In genomic region chr11:62727833-62728721, GRCh38 we compare ENCODE assay signal across 8 cellular contexts. TPM values are rescaled to one million over a fixed set of nuclear protein-coding genes. Genes with fewer than 3 reads are reported as not detected.
DNase-seq lines count a peak whose midpoint lies in the region; ATAC-seq and TF ChIP-seq lines count a peak whose summit lies in the region.

Gene TTC9C, plus strand, starts transcription at chr11:62728486. Its CDS starts 363 bp downstream, at chr11:62728849.

- H3K4me3 Mint-ChIP-seq in endothelial cell (ENCODE audit: unreplicated experiment) (peak within 1 kb of the TSS; percentile 99), mesothelial cell of epicardium (peak within 1 kb of the TSS; percentile 95)

- WGBS in HUES64 = under 1% methylated on average over 40 of the region's 40 CpGs

- H3K27me3 ChIP-seq in HUES64 (ENCODE audit: insufficient read depth, low read length) (no peaks in the 10 kb centered on the region), OCI-LY1 (ENCODE audit: insufficient read depth, low read length) (no peaks in the 10 kb centered on the region)

- H2AFZ ChIP-seq in OCI-LY1 (ENCODE audit: low read length) = no peak within 1 kb of the TSS

- peak within 1 kb of the TSS; percentile 99 for H3K27ac ChIP-seq in HUES64 (ENCODE audit: low read depth, low read length)
- peak within 1 kb of the TSS; percentile 95 for H3K27ac ChIP-seq in OCI-LY1 (ENCODE audit: low read depth, low read length, poor library complexity, severe bottlenecking)

- no peaks in the 10 kb centered on the region; the same call in 1 of the 2 replicates for H4K20me1 ChIP-seq in OCI-LY1 (ENCODE audit: insufficient read depth, low read length)

- H3K36me3 Mint-ChIP-seq in endothelial cell (ENCODE audit: low read depth, unreplicated experiment) = peaks cover 24% of the 10 kb centered on the region
- H3K36me3 Mint-ChIP-seq in mesothelial cell of epicardium = peaks cover 7% of the 10 kb centered on the region

- peaks cover 31% of the 10 kb centered on the region for H3K4me1 Mint-ChIP-seq in endothelial cell (ENCODE audit: unreplicated experiment)
- peaks cover 46% of the 10 kb centered on the region for H3K4me1 Mint-ChIP-seq in mesothelial cell of epicardium

- H3K27ac Mint-ChIP-seq in endothelial cell (ENCODE audit: unreplicated experiment) = peak within 1 kb of the TSS; percentile 96
- peak within 1 kb of the TSS; percentile 100 for H3K27ac Mint-ChIP-seq in mesothelial cell of epicardium

- H3K79me2 ChIP-seq in OCI-LY1 (ENCODE audit: insufficient read depth, low read length) = peaks cover 51% of the 10 kb centered on the region

- H3K4me3 ChIP-seq in HUES64 (ENCODE audit: low read length) (peak within 1 kb of the TSS; percentile 99), OCI-LY1 (ENCODE audit: low read depth, low read length, poor library complexity, severe bottlenecking) (peak within 1 kb of the TSS; percentile 99)

- peak; percentile 52 for ATAC-seq in GM21447 (IDR thresholded peaks at IDR 0.05; ENCODE audit: unreplicated experiment)

- H3K36me3 ChIP-seq in HUES64 (ENCODE audit: insufficient read depth, low read length) = peaks cover 32% of the 10 kb centered on the region
- H3K36me3 ChIP-seq in OCI-LY1 (ENCODE audit: insufficient read depth, low read length) = peaks cover 45% of the 10 kb centered on the region

- H3K9me3 ChIP-seq in HUES64 (ENCODE audit: insufficient read depth, low read depth, low read length) (no peaks in the 10 kb centered on the region), OCI-LY1 (ENCODE audit: low read length) (no peaks in the 10 kb centered on the region)

- H3K4me1 ChIP-seq in HUES64 (ENCODE audit: insufficient read depth, low read length) (peaks cover 15% of the 10 kb centered on the region), OCI-LY1 (ENCODE audit: insufficient read depth, low read length, severe bottlenecking) (peaks cover 26% of the 10 kb centered on the region)

- no peak for TF ChIP-seq CTCF in OCI-LY1 (IDR thresholded peaks at IDR 0.05; ENCODE audit: low read length)
- TF ChIP-seq CTCF in endothelial cell (IDR thresholded peaks at IDR 0.05; ENCODE audit: unreplicated experiment) = no peak
- TF ChIP-seq CTCF in mesothelial cell of epicardium (IDR thresholded peaks at IDR 0.05; ENCODE audit: unreplicated experiment) = no peak

- in situ Hi-C loops in Caki2 (cut with HindIII; ENCODE audit: low pct_unique_long_range_greater_than_20kb, low sequenced_read_pairs) = no loop called here

- H3K27me3 Mint-ChIP-seq in endothelial cell (ENCODE audit: unreplicated experiment) (peaks cover 21% of the 10 kb centered on the region), mesothelial cell of epicardium (ENCODE audit: low read depth) (no peaks in the 10 kb centered on the region)

- H3K9me2 ChIP-seq in OCI-LY1 (ENCODE audit: low read depth, low read length) = no peaks in the 10 kb centered on the region

- peak within 1 kb of the TSS; percentile 75 for H3K4me2 ChIP-seq in OCI-LY1 (ENCODE audit: low read length)

- H3K9ac ChIP-seq in HUES64 (ENCODE audit: low read depth, low read length) = peak within 1 kb of the TSS; percentile 93
- peak within 1 kb of the TSS; percentile 82 for H3K9ac ChIP-seq in OCI-LY1 (ENCODE audit: low read length)

- no peaks in the 10 kb centered on the region for H3F3A ChIP-seq in OCI-LY1 (ENCODE audit: insufficient read depth, low read length)

- DNase-seq in Caki2 (ENCODE audit: low read depth) (peak; percentile 98), endothelial cell (ENCODE audit: low spot score) (peak; percentile 78), mesothelial cell of epicardium (ENCODE audit: low spot score in 2 of 2, unreplicated experiment in 2 of 2) (peak; percentile 76 to 80)
- peak; percentile 80 for DNase-seq in activated CD8-positive, alpha-beta memory T cell treated with anti-CD3 and anti-CD28 coated beads, Interleukin-2, amount 50 U/mL, for 4 hours
- peak; percentile 76 to 77 for DNase-seq in stimulated activated CD8-positive, alpha-beta memory T cell treated with anti-CD3 and anti-CD28 coated beads, Interleukin-15, amount 100 ng/mL, for 48 hours (ENCODE audit: low read depth in 2 of 2)

- H3K9me3 Mint-ChIP-seq in endothelial cell (ENCODE audit: unreplicated experiment) (no peaks in the 10 kb centered on the region), mesothelial cell of epicardium (no peaks in the 10 kb centered on the region)

RNA-seq across cellular contexts. Expression of gene TTC9C, which starts in this region (rescaled TPM):
- total RNA-seq in Caki2 (2014; rRNA removed; shearing (Covaris generic); ENCODE audit: low replicate concordance) = 30.9 and 37.2 TPM in 2 replicates
- polyA plus RNA-seq in HUES64 (2013, experiment 1 of 2) = 29.0 TPM
- 32.7 TPM for polyA plus RNA-seq in HUES64 (2013, experiment 2 of 2)
- total RNA-seq in endothelial cell (ENCODE audit: unreplicated experiment) (38.1 TPM), mesothelial cell of epicardium (39.8 to 46.0 TPM (median 41.7 TPM) in 3 replicates)

Comparison
In these comparisons a context has a peak if more than half of its experiments do, and no peak if none do; other contexts are left out.
1. Peak in every context shown above with its lines: DNase-seq, ATAC-seq, H3K4me3 ChIP-seq and H3K27ac ChIP-seq.